1 cellular context compared by ENCODE assay signal in genomic region chr1:54640361-54640760, GRCh38.
TF ChIP-seq lines count a peak whose summit lies in the region.

No MANE protein-coding gene starts in this region.

TF ChIP-seq in K562, 482 proteins besides CTCF, POLR2A, EP300 and RAD21 (continued from another document):
- TF ChIP-seq ZNF253 (CRISPR knock-in tag; conservative IDR thresholded peaks at IDR 0.05) (no peak), POLR2AphosphoS2 (IDR thresholded peaks at IDR 0.05; ENCODE audit: low read length) (no peak), ZNF121 (CRISPR knock-in tag; conservative IDR thresholded peaks at IDR 0.05) (peak; percentile 97), ZNF143 (CRISPR knock-in tag; IDR thresholded peaks at IDR 0.05) (no peak), CCAR2 (IDR thresholded peaks at IDR 0.05; ENCODE audit: low read depth, low read length) (no peak), SMARCE1 (IDR thresholded peaks at IDR 0.05) (no peak), BRCA1 (IDR thresholded peaks at IDR 0.05) (no peak), BRCA1 (CRISPR knock-in tag; IDR thresholded peaks at IDR 0.05) (no peak), ZNF12 (CRISPR knock-in tag; IDR thresholded peaks at IDR 0.05) (no peak), BCOR (IDR thresholded peaks at IDR 0.05) (peak; percentile 54; the same call in 1 of the 2 replicates), RBM25 (IDR thresholded peaks at IDR 0.05; ENCODE audit: low read depth, low read length, severe bottlenecking) (peak; percentile 24)
